ENCODE assay signal across 1 cellular context in the genomic region with DNA sequence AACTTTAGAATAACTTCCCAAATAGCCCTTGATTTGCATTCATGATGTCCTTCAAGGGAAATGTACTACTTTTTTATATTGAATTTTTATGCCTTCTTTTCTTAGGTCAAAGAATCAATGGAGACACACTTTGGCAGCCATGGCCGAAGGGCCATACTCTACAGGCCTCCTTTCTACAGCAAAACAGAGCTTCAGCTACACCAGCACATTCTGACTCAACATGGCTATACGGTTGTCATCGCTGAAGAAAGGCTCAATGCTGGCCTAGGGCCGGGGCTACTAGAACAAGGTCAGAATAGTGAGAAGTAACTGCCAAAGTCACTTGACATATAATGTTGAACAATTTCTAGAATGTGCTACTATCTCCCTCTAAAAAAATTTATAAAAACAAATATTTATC.
TF ChIP-seq lines count a peak whose summit lies in the region.

No MANE protein-coding gene starts in this region.

TF ChIP-seq in K562, 482 proteins besides CTCF, POLR2A, EP300 and RAD21 (continued from another document):
- TF ChIP-seq NR2C1 (IDR thresholded peaks at IDR 0.05) = no peak
- peak; percentile 31; the same call in 1 of the 2 replicates for TF ChIP-seq NR2C1 (tag; IDR thresholded peaks at IDR 0.05)
- no peak for TF ChIP-seq STAT5A (IDR thresholded peaks at IDR 0.05; ENCODE audit: borderline replicate concordance, low read length)
- no peak for TF ChIP-seq CBX5 (IDR thresholded peaks at IDR 0.05; ENCODE audit: borderline replicate concordance, low read depth)
- peak; percentile 28; the same call in 1 of the 2 replicates for TF ChIP-seq ZNF311 (CRISPR knock-in tag; IDR thresholded peaks at IDR 0.05)
- no peak for TF ChIP-seq HNRNPUL1 (IDR thresholded peaks at IDR 0.05; ENCODE audit: low read length)
- TF ChIP-seq, protein P1, sequence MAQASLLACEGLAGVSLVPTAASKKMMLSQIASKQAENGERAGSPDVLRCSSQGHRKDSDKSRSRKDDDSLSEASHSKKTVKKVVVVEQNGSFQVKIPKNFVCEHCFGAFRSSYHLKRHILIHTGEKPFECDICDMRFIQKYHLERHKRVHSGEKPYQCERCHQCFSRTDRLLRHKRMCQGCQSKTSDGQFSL (CRISPR knock-in tag; IDR thresholded peaks at IDR 0.05) = no peak
- TF ChIP-seq, protein P1 (tag; IDR thresholded peaks at IDR 0.05) = 0 out of 4 replicates have a peak, but pooled peaks of 1 of the 2 experiments have one; percentile 52
- no peak for TF ChIP-seq E4F1 (CRISPR knock-in tag; IDR thresholded peaks at IDR 0.05; ENCODE audit: borderline replicate concordance)
- no peak for TF ChIP-seq PRPF4 (IDR thresholded peaks at IDR 0.05; ENCODE audit: insufficient read depth, low read depth, low read length, poor library complexity, severe bottlenecking)
- peak; percentile 32; the same call in 1 of the 2 replicates for TF ChIP-seq ATF7 (IDR thresholded peaks at IDR 0.05)
- peak; percentile 58; the same call in 1 of the 2 replicates for TF ChIP-seq PTRF (tag; IDR thresholded peaks at IDR 0.05)
- TF ChIP-seq ZZZ3 (IDR thresholded peaks at IDR 0.05) = no peak
- TF ChIP-seq ESRRA (IDR thresholded peaks at IDR 0.05; ENCODE audit: borderline replicate concordance, low read depth) = 0 out of 2 replicates have a peak, but pooled peaks have one; percentile 1
- TF ChIP-seq ZNF354B (CRISPR knock-in tag; IDR thresholded peaks at IDR 0.05) = no peak
- no peak for TF ChIP-seq CHAMP1 (IDR thresholded peaks at IDR 0.05)
- TF ChIP-seq CBX1 (IDR thresholded peaks at IDR 0.05; ENCODE audit: low read depth) = no peak
- TF ChIP-seq CXXC5 (CRISPR knock-in tag; IDR thresholded peaks at IDR 0.05) = peak; percentile 58
- no peak for TF ChIP-seq ZNF197 (CRISPR knock-in tag; IDR thresholded peaks at IDR 0.05; ENCODE audit: low read depth)
- TF ChIP-seq, protein P2, sequence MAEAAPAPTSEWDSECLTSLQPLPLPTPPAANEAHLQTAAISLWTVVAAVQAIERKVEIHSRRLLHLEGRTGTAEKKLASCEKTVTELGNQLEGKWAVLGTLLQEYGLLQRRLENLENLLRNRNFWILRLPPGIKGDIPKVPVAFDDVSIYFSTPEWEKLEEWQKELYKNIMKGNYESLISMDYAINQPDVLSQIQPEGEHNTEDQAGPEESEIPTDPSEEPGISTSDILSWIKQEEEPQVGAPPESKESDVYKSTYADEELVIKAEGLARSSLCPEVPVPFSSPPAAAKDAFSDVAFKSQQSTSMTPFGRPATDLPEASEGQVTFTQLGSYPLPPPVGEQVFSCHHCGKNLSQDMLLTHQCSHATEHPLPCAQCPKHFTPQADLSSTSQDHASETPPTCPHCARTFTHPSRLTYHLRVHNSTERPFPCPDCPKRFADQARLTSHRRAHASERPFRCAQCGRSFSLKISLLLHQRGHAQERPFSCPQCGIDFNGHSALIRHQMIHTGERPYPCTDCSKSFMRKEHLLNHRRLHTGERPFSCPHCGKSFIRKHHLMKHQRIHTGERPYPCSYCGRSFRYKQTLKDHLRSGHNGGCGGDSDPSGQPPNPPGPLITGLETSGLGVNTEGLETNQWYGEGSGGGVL (CRISPR knock-in tag; IDR thresholded peaks at IDR 0.05) = 0 out of 2 replicates have a peak, but pooled peaks have one; percentile 48
- no peak for TF ChIP-seq NR4A1 (CRISPR knock-in tag; IDR thresholded peaks at IDR 0.05)
- TF ChIP-seq NR4A1 (tag; IDR thresholded peaks at IDR 0.05) = 0 out of 2 replicates have a peak, but pooled peaks have one; percentile 18
- 0 out of 2 replicates have a peak, but pooled peaks have one; percentile 68 for TF ChIP-seq SMAD4 (CRISPR knock-in tag; conservative IDR thresholded peaks at IDR 0.05)
- TF ChIP-seq, protein P3, sequence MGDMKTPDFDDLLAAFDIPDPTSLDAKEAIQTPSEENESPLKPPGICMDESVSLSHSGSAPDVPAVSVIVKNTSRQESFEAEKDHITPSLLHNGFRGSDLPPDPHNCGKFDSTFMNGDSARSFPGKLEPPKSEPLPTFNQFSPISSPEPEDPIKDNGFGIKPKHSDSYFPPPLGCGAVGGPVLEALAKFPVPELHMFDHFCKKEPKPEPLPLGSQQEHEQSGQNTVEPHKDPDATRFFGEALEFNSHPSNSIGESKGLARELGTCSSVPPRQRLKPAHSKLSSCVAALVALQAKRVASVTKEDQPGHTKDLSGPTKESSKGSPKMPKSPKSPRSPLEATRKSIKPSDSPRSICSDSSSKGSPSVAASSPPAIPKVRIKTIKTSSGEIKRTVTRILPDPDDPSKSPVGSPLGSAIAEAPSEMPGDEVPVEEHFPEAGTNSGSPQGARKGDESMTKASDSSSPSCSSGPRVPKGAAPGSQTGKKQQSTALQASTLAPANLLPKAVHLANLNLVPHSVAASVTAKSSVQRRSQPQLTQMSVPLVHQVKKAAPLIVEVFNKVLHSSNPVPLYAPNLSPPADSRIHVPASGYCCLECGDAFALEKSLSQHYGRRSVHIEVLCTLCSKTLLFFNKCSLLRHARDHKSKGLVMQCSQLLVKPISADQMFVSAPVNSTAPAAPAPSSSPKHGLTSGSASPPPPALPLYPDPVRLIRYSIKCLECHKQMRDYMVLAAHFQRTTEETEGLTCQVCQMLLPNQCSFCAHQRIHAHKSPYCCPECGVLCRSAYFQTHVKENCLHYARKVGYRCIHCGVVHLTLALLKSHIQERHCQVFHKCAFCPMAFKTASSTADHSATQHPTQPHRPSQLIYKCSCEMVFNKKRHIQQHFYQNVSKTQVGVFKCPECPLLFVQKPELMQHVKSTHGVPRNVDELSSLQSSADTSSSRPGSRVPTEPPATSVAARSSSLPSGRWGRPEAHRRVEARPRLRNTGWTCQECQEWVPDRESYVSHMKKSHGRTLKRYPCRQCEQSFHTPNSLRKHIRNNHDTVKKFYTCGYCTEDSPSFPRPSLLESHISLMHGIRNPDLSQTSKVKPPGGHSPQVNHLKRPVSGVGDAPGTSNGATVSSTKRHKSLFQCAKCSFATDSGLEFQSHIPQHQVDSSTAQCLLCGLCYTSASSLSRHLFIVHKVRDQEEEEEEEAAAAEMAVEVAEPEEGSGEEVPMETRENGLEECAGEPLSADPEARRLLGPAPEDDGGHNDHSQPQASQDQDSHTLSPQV (IDR thresholded peaks at IDR 0.05) = peak; percentile 68
- TF ChIP-seq ARNT (IDR thresholded peaks at IDR 0.05) = no peak
- TF ChIP-seq PTTG1 (tag; IDR thresholded peaks at IDR 0.05; ENCODE audit: low read depth) = peak; percentile 51; the same call in 1 of the 2 replicates
- TF ChIP-seq CBX3 (IDR thresholded peaks at IDR 0.05; ENCODE audit: borderline replicate concordance in 1 of 2, low read length in 2 of 2) = no peak
- no peak for TF ChIP-seq RBBP5 (IDR thresholded peaks at IDR 0.05; ENCODE audit: borderline replicate concordance, insufficient read depth, low read length, poor library complexity, severe bottlenecking)
- no peak for TF ChIP-seq ZNF280A (IDR thresholded peaks at IDR 0.05; ENCODE audit: low read depth, partially characterized antibody)
- no peak for TF ChIP-seq SNRNP70 (optimal IDR thresholded peaks at IDR 0.05; ENCODE audit: low read depth, low read length)
- no peak for TF ChIP-seq DDX20 (tag; IDR thresholded peaks at IDR 0.05; ENCODE audit: low read depth)
- no peak for TF ChIP-seq FOXP1 (CRISPR knock-in tag; IDR thresholded peaks at IDR 0.05)
- TF ChIP-seq, protein P4, sequence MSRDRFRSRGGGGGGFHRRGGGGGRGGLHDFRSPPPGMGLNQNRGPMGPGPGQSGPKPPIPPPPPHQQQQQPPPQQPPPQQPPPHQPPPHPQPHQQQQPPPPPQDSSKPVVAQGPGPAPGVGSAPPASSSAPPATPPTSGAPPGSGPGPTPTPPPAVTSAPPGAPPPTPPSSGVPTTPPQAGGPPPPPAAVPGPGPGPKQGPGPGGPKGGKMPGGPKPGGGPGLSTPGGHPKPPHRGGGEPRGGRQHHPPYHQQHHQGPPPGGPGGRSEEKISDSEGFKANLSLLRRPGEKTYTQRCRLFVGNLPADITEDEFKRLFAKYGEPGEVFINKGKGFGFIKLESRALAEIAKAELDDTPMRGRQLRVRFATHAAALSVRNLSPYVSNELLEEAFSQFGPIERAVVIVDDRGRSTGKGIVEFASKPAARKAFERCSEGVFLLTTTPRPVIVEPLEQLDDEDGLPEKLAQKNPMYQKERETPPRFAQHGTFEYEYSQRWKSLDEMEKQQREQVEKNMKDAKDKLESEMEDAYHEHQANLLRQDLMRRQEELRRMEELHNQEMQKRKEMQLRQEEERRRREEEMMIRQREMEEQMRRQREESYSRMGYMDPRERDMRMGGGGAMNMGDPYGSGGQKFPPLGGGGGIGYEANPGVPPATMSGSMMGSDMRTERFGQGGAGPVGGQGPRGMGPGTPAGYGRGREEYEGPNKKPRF (IDR thresholded peaks at IDR 0.05; ENCODE audit: low read depth, low read length) = no peak
- no peak for TF ChIP-seq PHB (CRISPR knock-in tag; IDR thresholded peaks at IDR 0.05)
- TF ChIP-seq PKNOX1 (IDR thresholded peaks at IDR 0.05) = no peak
- no peak for TF ChIP-seq TSC22D4 (tag; IDR thresholded peaks at IDR 0.05)
- no peak for TF ChIP-seq ZNF830 (CRISPR knock-in tag; IDR thresholded peaks at IDR 0.05)
- TF ChIP-seq MTA2 (IDR thresholded peaks at IDR 0.05; ENCODE audit: low read depth) = no peak
TF ChIP-seq in K562: peak in this region for 14.
